20 cellular contexts compared by ENCODE assay signal in the genomic region with DNA sequence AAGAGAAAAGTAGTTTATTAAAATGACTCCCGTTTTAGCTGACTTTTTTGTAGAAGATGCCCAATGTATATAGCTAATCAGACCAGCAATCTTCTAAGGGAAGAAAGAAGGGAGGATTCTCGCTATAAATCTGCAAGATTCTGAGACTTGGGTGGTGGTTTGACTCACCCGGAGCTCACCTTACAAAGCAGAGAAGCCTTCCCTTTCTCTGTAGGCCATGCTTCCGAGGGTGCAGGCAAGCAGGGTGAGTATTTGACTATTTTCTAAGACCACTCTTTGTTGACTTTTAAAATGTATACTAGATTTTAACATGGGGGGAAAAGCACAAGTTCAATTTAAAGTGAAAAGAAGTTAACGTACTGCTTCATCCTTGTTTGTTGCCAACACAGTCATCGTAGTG. TPM values are rescaled to one million over a fixed set of nuclear protein-coding genes. Genes with fewer than 3 reads are reported as not detected.
DNase-seq lines count a peak whose midpoint lies in the region; ATAC-seq, FAIRE-seq and TF ChIP-seq lines count a peak whose summit lies in the region.
"Had no signal": no experiment of that assay in that cellular context is flagged by ENCODE, and none has a peak within 500 bp of the region (broad histone marks: within the 10 kb centered on the region; RNA-seq: fewer than 3 reads in every experiment).

No MANE protein-coding gene starts in this region.

- H2BK120ac ChIP-seq in mesendoderm (ENCODE audit: low read depth, low read length) = no peak overlapping the region

- H3K36me3 ChIP-seq in mesendoderm (ENCODE audit: control insufficient read depth, insufficient read depth, low read length) = no peaks in the 10 kb centered on the region
- no peaks in the 10 kb centered on the region for H3K36me3 ChIP-seq in mucosa of descending colon (ENCODE audit: low read depth)

- intact Hi-C loops in mucosa of descending colon (cut with DNase I, micrococcal nuclease) = no loop called here

- TF ChIP-seq CTCF in brain (conservative IDR thresholded peaks at IDR 0.05) = no peak
- no peak for TF ChIP-seq CTCF in mucosa of descending colon (IDR thresholded peaks at IDR 0.05)

- no peak overlapping the region for H3K4me2 ChIP-seq in mesendoderm (ENCODE audit: low read length)

- no peak overlapping the region for H4K8ac ChIP-seq in mesendoderm (ENCODE audit: low read depth, low read length)

- H3K79me1 ChIP-seq in mesendoderm (ENCODE audit: low read length) = no peaks in the 10 kb centered on the region

- ATAC-seq in activated T-cell treated with anti-CD3 and anti-CD28 coated beads, Interleukin-2, amount 50 U/mL, for 72 hours (replicated peaks in 1 of 2) = peak in 1 of 2 donors; percentile 34
- ATAC-seq in mucosa of descending colon = no peak
- ATAC-seq: Panc1, Right ventricle myocardium inferior had no signal

- DNase-seq in activated T-cell treated with anti-CD3 and anti-CD28 coated beads, Interleukin-2, amount 50 U/mL, for 72 hours = peak; percentile 15 to 18
- DNase-seq in activated T-cell treated with anti-CD3 and anti-CD28 coated beads, Interleukin-2, amount 50 U/mL, for 24 hours = no peak
- DNase-seq in mesendoderm = peak; percentile 18
- DNase-seq in mucosa of descending colon = no peak
- DNase-seq in NCI-H1092 (lab: John Stamatoyannopoulos, UW) = no peak
- no peak for DNase-seq in urothelium cell line (ENCODE audit: low spot score)
- DNase-seq: Caco-2, DMS53, GOT3, HFFc6, NCI-H1417, NCI-H1930, NCI-H510A, NCI-H82 had no signal

- no peak for FAIRE-seq in urothelium cell line (lab: Jason Lieb, UNC)
- FAIRE-seq: GM12891, GM19239 had no signal

- H3K27me3 ChIP-seq in mesendoderm (ENCODE audit: insufficient read depth, low read length, poor library complexity) = peaks cover 95% of the 10 kb centered on the region

- H3K27ac ChIP-seq in mesendoderm (ENCODE audit: low read depth, low read length) = no peak overlapping the region

- H3K27me3 Mint-ChIP-seq in activated T-cell treated with anti-CD3 and anti-CD28 coated beads, Interleukin-2, amount 50 U/mL, for 72 hours (ENCODE audit: low read depth) = peaks cover 98% of the 10 kb centered on the region
- H3K27me3 Mint-ChIP-seq in activated T-cell treated with anti-CD3 and anti-CD28 coated beads, Interleukin-2, amount 50 U/mL, for 24 hours = peaks cover 98% of the 10 kb centered on the region
- peaks cover 100% of the 10 kb centered on the region for H3K27me3 Mint-ChIP-seq in brain

- H2AK5ac ChIP-seq in mesendoderm (ENCODE audit: low read length) = no peak overlapping the region

- no peak overlapping the region for H3K4ac ChIP-seq in mesendoderm (ENCODE audit: low read depth, low read length)

- H3K56ac ChIP-seq in mesendoderm (ENCODE audit: low read length) = no peak overlapping the region

- no peak overlapping the region for H3K18ac ChIP-seq in mesendoderm (ENCODE audit: low read length)

- peak overlapping the region; percentile 52 to 79 for H3K4me3 Mint-ChIP-seq in activated T-cell treated with anti-CD3 and anti-CD28 coated beads, Interleukin-2, amount 50 U/mL, for 72 hours
- no peak overlapping the region for H3K4me3 Mint-ChIP-seq in activated T-cell treated with anti-CD3 and anti-CD28 coated beads, Interleukin-2, amount 50 U/mL, for 24 hours
- H3K4me3 Mint-ChIP-seq in brain = peak overlapping the region in 3 of 5 experiments; percentile 55 to 90 (median 77)
- H3K4me3 Mint-ChIP-seq: HFFc6 had no signal

- H3K4me1 ChIP-seq in mesendoderm (ENCODE audit: control insufficient read depth, low read depth, low read length) (peaks cover 8% of the 10 kb centered on the region), mucosa of descending colon (ENCODE audit: low read depth) (peaks cover 8% of the 10 kb centered on the region)
- H3K4me1 ChIP-seq: Caco-2 had no signal

- peaks cover 87% of the 10 kb centered on the region for H3K4me1 Mint-ChIP-seq in activated T-cell treated with anti-CD3 and anti-CD28 coated beads, Interleukin-2, amount 50 U/mL, for 72 hours (ENCODE audit: low read depth)
- H3K4me1 Mint-ChIP-seq in activated T-cell treated with anti-CD3 and anti-CD28 coated beads, Interleukin-2, amount 50 U/mL, for 24 hours (ENCODE audit: low read depth) = peaks cover 78% of the 10 kb centered on the region
- H3K4me1 Mint-ChIP-seq in brain = peaks cover 63% of the 10 kb centered on the region

- H3K23ac ChIP-seq in mesendoderm (ENCODE audit: low read length) = no peak overlapping the region

- no peaks in the 10 kb centered on the region for H3K9me3 ChIP-seq in mucosa of descending colon
- H3K9me3 ChIP-seq: Caco-2 had no signal

- peaks cover 0 to 2% of the 10 kb centered on the region in 2 donors for H3K36me3 Mint-ChIP-seq in activated T-cell treated with anti-CD3 and anti-CD28 coated beads, Interleukin-2, amount 50 U/mL, for 72 hours (ENCODE audit: insufficient read depth in 2 of 2)
- H3K36me3 Mint-ChIP-seq in activated T-cell treated with anti-CD3 and anti-CD28 coated beads, Interleukin-2, amount 50 U/mL, for 24 hours (ENCODE audit: low read depth) = no peaks in the 10 kb centered on the region
- no peaks in the 10 kb centered on the region for H3K36me3 Mint-ChIP-seq in brain

- H2BK5ac ChIP-seq in mesendoderm (ENCODE audit: low read length) = no peak overlapping the region

- H3K79me2 ChIP-seq in mesendoderm (ENCODE audit: control insufficient read depth, insufficient read depth, low read length) = no peaks in the 10 kb centered on the region

- no peak overlapping the region for H3K27ac Mint-ChIP-seq in activated T-cell treated with anti-CD3 and anti-CD28 coated beads, Interleukin-2, amount 50 U/mL, for 72 hours
- no peak overlapping the region for H3K27ac Mint-ChIP-seq in activated T-cell treated with anti-CD3 and anti-CD28 coated beads, Interleukin-2, amount 50 U/mL, for 24 hours
- peak overlapping the region in 2 of 5 experiments; percentile 30 to 80 for H3K27ac Mint-ChIP-seq in brain
- H3K27ac Mint-ChIP-seq: HFFc6 had no signal

- H3K4me3 ChIP-seq in mesendoderm (ENCODE audit: low read length) (no peak overlapping the region), mucosa of descending colon (no peak overlapping the region)

- no peak overlapping the region for H4K5ac ChIP-seq in mesendoderm (ENCODE audit: low read length)

- no peaks in the 10 kb centered on the region for H3K9me3 Mint-ChIP-seq in activated T-cell treated with anti-CD3 and anti-CD28 coated beads, Interleukin-2, amount 50 U/mL, for 72 hours
- H3K9me3 Mint-ChIP-seq in activated T-cell treated with anti-CD3 and anti-CD28 coated beads, Interleukin-2, amount 50 U/mL, for 24 hours = no peaks in the 10 kb centered on the region
- peaks cover 0 to 11% (median 10%) of the 10 kb centered on the region in 5 experiments for H3K9me3 Mint-ChIP-seq in brain

- no peak overlapping the region for H2BK15ac ChIP-seq in mesendoderm (replicated peaks; ENCODE audit: low read depth)

- no peak overlapping the region for H3K9ac ChIP-seq in mesendoderm (ENCODE audit: low read length)

- no CpG with 5 or more reads among the region's 6 CpGs for WGBS in mesendoderm (ENCODE audit: extremely low coverage, insufficient coverage, low lambda C conversion rate)

RNA-seq across cellular contexts. Expression of gene OLIG3, which starts 2.7 kb away (rescaled TPM):
- under 1 TPM; 0.35 to 0.41 TPM for total RNA-seq in activated T-cell treated with anti-CD3 and anti-CD28 coated beads, Interleukin-2, amount 50 U/mL, for 72 hours
- not detected for polyA plus RNA-seq in brain (ENCODE audit: insufficient read depth, low read depth, low replicate concordance)
- 0.14 TPM for polyA plus RNA-seq in mesendoderm (2013, experiment 1 of 2)
- 0.06 TPM for polyA plus RNA-seq in mesendoderm (2013, experiment 2 of 2)
- not detected for total RNA-seq in mucosa of descending colon
- total RNA-seq: A673, Caco-2, HFFc6, Right ventricle myocardium inferior had no signal

Comparison
In these comparisons a context has a peak if more than half of its experiments do, and no peak if none do; other contexts are left out.
1. DNase-seq: peak in activated T-cell treated with anti-CD3 and anti-CD28 coated beads, Interleukin-2, amount 50 U/mL, for 72 hours (2 of 2) and mesendoderm (single experiment); none in activated T-cell treated with anti-CD3 and anti-CD28 coated beads, Interleukin-2, amount 50 U/mL, for 24 hours (single experiment), mucosa of descending colon (0 of 3), NCI-H1092 (single experiment) and urothelium cell line (single experiment).